In the genomic region with DNA sequence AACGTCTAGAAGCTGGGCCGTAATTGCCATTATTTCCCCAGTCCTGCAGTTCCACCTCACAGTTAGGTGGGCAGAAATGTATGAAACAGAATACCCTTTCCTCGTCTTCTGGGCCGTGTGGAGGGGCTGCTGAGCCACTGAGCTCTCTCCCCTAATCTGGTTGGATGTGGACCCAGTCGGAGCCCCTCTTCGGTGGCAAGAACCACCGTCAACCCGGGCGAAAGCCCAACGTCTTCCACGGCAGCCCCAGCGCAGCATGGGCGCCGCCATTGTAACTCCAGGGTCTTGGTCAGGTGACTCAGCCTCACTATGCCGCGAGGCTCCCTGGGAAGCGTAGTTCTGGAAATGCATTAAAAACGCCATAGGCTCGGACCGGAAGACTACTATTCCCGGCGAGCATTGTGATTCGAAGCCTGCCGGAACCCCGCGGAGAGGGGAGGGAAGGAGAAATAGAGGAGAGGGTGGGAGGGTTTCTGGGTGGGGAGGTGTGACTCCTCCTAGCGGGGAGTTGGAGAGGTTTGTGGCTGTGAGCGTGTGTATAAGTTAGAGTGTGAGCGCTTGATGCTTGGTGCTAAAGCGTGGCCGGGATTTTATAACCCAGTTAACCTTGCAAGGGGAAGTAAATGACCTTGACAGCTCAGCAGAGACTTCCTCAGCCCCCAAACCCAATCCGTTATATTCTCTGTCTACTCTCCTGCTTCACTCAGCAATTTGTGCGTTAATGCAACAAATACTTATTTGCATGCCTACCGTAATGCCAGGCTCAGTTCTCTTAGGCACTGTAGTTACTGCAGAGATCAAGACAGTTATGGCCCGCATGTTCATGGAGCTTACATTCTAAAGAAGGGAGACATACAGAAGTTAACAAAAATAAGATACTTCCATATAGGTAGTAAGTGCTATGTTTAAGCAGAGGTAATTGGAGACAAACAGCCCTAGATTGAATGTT, we compare ENCODE assay signal across 1 cellular context.
TF ChIP-seq lines count a peak whose summit lies in the region.

A gene with protein sequence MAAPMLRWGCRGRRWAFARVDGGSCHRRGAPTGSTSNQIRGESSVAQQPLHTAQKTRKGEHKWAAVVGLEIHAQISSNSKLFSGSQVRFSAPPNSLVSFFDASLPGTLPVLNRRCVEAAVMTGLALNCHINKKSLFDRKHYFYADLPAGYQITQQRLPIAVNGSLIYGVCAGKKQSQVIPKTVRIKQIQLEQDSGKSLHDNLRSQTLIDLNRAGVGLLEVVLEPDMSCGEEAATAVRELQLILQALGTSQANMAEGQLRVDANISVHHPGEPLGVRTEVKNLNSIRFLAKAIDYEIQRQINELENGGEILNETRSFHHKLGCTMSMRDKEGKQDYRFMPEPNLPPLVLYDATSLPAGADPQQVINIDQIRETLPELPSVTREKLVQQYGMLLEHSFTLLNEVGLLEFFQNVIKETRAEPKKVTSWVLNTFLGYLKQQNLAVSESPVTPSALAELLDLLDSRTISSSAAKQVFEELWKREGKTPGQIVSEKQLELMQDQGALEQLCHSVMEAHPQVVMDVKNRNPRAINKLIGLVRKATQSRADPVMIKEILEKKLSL (minus strand): TSS at position 295 of the 949 bp plus-strand sequence. CDS start 25 bp downstream, at position 270.

TF ChIP-seq in HepG2, 621 proteins besides CTCF, POLR2A, EP300 and RAD21 (continued from another document and continues in another):
- TF ChIP-seq, protein P1, sequence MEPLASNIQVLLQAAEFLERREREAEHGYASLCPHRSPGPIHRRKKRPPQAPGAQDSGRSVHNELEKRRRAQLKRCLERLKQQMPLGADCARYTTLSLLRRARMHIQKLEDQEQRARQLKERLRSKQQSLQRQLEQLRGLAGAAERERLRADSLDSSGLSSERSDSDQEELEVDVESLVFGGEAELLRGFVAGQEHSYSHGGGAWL (CRISPR knock-in tag; IDR thresholded peaks at IDR 0.05) = peak; percentile 42; the same call in 1 of the 2 replicates
- TF ChIP-seq HNRNPLL (IDR thresholded peaks at IDR 0.05; ENCODE audit: low read depth, low read length, poor library complexity, severe bottlenecking) (no peak), ZNF546 (CRISPR knock-in tag; conservative IDR thresholded peaks at IDR 0.05) (no peak), ZNF343 (CRISPR knock-in tag; IDR thresholded peaks at IDR 0.05) (no peak), ZNF431 (CRISPR knock-in tag; IDR thresholded peaks at IDR 0.05; ENCODE audit: borderline replicate concordance, low read depth) (no peak), ZNF598 (CRISPR knock-in tag; IDR thresholded peaks at IDR 0.05; ENCODE audit: borderline replicate concordance) (no peak), CHD2 (IDR thresholded peaks at IDR 0.05; ENCODE audit: low read depth, low read length) (no peak), ZBTB20 (CRISPR knock-in tag; IDR thresholded peaks at IDR 0.05; ENCODE audit: borderline replicate concordance, low read depth) (no peak), GATAD1 (CRISPR knock-in tag; IDR thresholded peaks at IDR 0.05) (peak; percentile 100), ZNF841 (CRISPR knock-in tag; IDR thresholded peaks at IDR 0.05; ENCODE audit: borderline replicate concordance) (no peak), NR2F2 (IDR thresholded peaks at IDR 0.05; ENCODE audit: borderline replicate concordance, low read depth) (no peak; the same call in 1 of the 2 replicates), ZSCAN12 (CRISPR knock-in tag; IDR thresholded peaks at IDR 0.05) (no peak), MXI1 (IDR thresholded peaks at IDR 0.05; ENCODE audit: borderline replicate concordance, low read depth, low read length) (peak; percentile 97), ZNF775 (CRISPR knock-in tag; IDR thresholded peaks at IDR 0.05; ENCODE audit: borderline replicate concordance) (no peak), PHF20 (CRISPR knock-in tag; IDR thresholded peaks at IDR 0.05) (peak; percentile 100), ZNF761 (CRISPR knock-in tag; conservative IDR thresholded peaks at IDR 0.05) (no peak), REL (CRISPR knock-in tag; conservative IDR thresholded peaks at IDR 0.05) (no peak), ZNF367 (CRISPR knock-in tag; IDR thresholded peaks at IDR 0.05; ENCODE audit: borderline replicate concordance) (no peak), ZNF83 (CRISPR knock-in tag; IDR thresholded peaks at IDR 0.05; ENCODE audit: borderline replicate concordance) (no peak), ZNF644 (CRISPR knock-in tag; IDR thresholded peaks at IDR 0.05; ENCODE audit: low read depth) (no peak), HNF4A (CRISPR knock-in tag; IDR thresholded peaks at IDR 0.05) (no peak; the same call in 1 of the 2 replicates), ZMYM2 (CRISPR knock-in tag; IDR thresholded peaks at IDR 0.05) (no peak), FOXM1 (CRISPR knock-in tag; IDR thresholded peaks at IDR 0.05) (no peak), MZF1 (CRISPR knock-in tag; IDR thresholded peaks at IDR 0.05; ENCODE audit: borderline replicate concordance) (no peak), NR2F6 (IDR thresholded peaks at IDR 0.05) (no peak), NR2F6 (CRISPR knock-in tag; IDR thresholded peaks at IDR 0.05) (peak; percentile 10; the same call in 1 of the 2 replicates)
- TF ChIP-seq, protein P2, sequence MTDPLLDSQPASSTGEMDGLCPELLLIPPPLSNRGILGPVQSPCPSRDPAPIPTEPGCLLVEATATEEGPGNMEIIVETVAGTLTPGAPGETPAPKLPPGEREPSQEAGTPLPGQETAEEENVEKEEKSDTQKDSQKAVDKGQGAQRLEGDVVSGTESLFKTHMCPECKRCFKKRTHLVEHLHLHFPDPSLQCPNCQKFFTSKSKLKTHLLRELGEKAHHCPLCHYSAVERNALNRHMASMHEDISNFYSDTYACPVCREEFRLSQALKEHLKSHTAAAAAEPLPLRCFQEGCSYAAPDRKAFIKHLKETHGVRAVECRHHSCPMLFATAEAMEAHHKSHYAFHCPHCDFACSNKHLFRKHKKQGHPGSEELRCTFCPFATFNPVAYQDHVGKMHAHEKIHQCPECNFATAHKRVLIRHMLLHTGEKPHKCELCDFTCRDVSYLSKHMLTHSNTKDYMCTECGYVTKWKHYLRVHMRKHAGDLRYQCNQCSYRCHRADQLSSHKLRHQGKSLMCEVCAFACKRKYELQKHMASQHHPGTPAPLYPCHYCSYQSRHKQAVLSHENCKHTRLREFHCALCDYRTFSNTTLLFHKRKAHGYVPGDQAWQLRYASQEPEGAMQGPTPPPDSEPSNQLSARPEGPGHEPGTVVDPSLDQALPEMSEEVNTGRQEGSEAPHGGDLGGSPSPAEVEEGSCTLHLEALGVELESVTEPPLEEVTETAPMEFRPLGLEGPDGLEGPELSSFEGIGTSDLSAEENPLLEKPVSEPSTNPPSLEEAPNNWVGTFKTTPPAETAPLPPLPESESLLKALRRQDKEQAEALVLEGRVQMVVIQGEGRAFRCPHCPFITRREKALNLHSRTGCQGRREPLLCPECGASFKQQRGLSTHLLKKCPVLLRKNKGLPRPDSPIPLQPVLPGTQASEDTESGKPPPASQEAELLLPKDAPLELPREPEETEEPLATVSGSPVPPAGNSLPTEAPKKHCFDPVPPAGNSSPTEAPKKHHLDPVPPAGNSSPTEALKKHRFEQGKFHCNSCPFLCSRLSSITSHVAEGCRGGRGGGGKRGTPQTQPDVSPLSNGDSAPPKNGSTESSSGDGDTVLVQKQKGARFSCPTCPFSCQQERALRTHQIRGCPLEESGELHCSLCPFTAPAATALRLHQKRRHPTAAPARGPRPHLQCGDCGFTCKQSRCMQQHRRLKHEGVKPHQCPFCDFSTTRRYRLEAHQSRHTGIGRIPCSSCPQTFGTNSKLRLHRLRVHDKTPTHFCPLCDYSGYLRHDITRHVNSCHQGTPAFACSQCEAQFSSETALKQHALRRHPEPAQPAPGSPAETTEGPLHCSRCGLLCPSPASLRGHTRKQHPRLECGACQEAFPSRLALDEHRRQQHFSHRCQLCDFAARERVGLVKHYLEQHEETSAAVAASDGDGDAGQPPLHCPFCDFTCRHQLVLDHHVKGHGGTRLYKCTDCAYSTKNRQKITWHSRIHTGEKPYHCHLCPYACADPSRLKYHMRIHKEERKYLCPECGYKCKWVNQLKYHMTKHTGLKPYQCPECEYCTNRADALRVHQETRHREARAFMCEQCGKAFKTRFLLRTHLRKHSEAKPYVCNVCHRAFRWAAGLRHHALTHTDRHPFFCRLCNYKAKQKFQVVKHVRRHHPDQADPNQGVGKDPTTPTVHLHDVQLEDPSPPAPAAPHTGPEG (CRISPR knock-in tag; IDR thresholded peaks at IDR 0.05) = no peak
- TF ChIP-seq, protein P3, sequence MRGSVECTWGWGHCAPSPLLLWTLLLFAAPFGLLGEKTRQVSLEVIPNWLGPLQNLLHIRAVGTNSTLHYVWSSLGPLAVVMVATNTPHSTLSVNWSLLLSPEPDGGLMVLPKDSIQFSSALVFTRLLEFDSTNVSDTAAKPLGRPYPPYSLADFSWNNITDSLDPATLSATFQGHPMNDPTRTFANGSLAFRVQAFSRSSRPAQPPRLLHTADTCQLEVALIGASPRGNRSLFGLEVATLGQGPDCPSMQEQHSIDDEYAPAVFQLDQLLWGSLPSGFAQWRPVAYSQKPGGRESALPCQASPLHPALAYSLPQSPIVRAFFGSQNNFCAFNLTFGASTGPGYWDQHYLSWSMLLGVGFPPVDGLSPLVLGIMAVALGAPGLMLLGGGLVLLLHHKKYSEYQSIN (CRISPR knock-in tag; IDR thresholded peaks at IDR 0.05; ENCODE audit: borderline replicate concordance) = no peak
- TF ChIP-seq, protein P4, sequence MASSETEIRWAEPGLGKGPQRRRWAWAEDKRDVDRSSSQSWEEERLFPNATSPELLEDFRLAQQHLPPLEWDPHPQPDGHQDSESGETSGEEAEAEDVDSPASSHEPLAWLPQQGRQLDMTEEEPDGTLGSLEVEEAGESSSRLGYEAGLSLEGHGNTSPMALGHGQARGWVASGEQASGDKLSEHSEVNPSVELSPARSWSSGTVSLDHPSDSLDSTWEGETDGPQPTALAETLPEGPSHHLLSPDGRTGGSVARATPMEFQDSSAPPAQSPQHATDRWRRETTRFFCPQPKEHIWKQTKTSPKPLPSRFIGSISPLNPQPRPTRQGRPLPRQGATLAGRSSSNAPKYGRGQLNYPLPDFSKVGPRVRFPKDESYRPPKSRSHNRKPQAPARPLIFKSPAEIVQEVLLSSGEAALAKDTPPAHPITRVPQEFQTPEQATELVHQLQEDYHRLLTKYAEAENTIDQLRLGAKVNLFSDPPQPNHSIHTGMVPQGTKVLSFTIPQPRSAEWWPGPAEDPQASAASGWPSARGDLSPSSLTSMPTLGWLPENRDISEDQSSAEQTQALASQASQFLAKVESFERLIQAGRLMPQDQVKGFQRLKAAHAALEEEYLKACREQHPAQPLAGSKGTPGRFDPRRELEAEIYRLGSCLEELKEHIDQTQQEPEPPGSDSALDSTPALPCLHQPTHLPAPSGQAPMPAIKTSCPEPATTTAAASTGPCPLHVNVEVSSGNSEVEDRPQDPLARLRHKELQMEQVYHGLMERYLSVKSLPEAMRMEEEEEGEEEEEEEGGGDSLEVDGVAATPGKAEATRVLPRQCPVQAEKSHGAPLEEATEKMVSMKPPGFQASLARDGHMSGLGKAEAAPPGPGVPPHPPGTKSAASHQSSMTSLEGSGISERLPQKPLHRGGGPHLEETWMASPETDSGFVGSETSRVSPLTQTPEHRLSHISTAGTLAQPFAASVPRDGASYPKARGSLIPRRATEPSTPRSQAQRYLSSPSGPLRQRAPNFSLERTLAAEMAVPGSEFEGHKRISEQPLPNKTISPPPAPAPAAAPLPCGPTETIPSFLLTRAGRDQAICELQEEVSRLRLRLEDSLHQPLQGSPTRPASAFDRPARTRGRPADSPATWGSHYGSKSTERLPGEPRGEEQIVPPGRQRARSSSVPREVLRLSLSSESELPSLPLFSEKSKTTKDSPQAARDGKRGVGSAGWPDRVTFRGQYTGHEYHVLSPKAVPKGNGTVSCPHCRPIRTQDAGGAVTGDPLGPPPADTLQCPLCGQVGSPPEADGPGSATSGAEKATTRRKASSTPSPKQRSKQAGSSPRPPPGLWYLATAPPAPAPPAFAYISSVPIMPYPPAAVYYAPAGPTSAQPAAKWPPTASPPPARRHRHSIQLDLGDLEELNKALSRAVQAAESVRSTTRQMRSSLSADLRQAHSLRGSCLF (CRISPR knock-in tag; IDR thresholded peaks at IDR 0.05; ENCODE audit: borderline replicate concordance) = no peak
- TF ChIP-seq, protein P5, sequence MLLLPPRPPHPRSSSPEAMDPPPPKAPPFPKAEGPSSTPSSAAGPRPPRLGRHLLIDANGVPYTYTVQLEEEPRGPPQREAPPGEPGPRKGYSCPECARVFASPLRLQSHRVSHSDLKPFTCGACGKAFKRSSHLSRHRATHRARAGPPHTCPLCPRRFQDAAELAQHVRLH (CRISPR knock-in tag; IDR thresholded peaks at IDR 0.05; ENCODE audit: borderline replicate concordance, low read depth) = peak; percentile 73; the same call in 1 of the 2 replicates
- TF ChIP-seq, protein P6, sequence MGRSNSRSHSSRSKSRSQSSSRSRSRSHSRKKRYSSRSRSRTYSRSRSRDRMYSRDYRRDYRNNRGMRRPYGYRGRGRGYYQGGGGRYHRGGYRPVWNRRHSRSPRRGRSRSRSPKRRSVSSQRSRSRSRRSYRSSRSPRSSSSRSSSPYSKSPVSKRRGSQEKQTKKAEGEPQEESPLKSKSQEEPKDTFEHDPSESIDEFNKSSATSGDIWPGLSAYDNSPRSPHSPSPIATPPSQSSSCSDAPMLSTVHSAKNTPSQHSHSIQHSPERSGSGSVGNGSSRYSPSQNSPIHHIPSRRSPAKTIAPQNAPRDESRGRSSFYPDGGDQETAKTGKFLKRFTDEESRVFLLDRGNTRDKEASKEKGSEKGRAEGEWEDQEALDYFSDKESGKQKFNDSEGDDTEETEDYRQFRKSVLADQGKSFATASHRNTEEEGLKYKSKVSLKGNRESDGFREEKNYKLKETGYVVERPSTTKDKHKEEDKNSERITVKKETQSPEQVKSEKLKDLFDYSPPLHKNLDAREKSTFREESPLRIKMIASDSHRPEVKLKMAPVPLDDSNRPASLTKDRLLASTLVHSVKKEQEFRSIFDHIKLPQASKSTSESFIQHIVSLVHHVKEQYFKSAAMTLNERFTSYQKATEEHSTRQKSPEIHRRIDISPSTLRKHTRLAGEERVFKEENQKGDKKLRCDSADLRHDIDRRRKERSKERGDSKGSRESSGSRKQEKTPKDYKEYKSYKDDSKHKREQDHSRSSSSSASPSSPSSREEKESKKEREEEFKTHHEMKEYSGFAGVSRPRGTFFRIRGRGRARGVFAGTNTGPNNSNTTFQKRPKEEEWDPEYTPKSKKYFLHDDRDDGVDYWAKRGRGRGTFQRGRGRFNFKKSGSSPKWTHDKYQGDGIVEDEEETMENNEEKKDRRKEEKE (IDR thresholded peaks at IDR 0.05) = no peak
- TF ChIP-seq, protein P7, sequence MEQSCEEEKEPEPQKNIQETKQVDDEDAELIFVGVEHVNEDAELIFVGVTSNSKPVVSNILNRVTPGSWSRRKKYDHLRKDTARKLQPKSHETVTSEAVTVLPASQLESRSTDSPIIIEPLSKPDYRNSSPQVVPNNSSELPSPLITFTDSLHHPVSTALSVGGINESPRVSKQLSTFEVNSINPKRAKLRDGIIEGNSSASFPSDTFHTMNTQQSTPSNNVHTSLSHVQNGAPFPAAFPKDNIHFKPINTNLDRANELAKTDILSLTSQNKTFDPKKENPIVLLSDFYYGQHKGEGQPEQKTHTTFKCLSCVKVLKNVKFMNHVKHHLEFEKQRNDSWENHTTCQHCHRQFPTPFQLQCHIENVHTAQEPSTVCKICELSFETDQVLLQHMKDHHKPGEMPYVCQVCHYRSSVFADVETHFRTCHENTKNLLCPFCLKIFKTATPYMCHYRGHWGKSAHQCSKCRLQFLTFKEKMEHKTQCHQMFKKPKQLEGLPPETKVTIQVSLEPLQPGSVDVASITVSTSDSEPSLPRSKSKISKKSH (CRISPR knock-in tag; IDR thresholded peaks at IDR 0.05; ENCODE audit: borderline replicate concordance) = no peak; the same call in 1 of the 2 replicates
